ENCODE assay signal across 18 cellular contexts in genomic region chr1:200343874-200344273, GRCh38.
DNase-seq lines count a peak whose midpoint lies in the region; ATAC-seq and TF ChIP-seq lines count a peak whose summit lies in the region.
"Had no signal": no experiment of that assay in that cellular context is flagged by ENCODE, and none has a peak within 500 bp of the region (broad histone marks: within the 10 kb centered on the region; RNA-seq: fewer than 3 reads in every experiment).

No MANE protein-coding gene starts in this region.

- no peak for TF ChIP-seq RAD21 in IMR-90 (IDR thresholded peaks at IDR 0.05; ENCODE audit: low read length)

- H2AK9ac ChIP-seq in IMR-90 (replicated peaks; ENCODE audit: low read depth, low read length, poor library complexity) = no peak overlapping the region

- no peak overlapping the region for H2BK120ac ChIP-seq in IMR-90 (ENCODE audit: low read depth, low read length)

- H3K4me1 ChIP-seq in IMR-90 (ENCODE audit: control insufficient read depth, insufficient read depth, low read length) (peaks cover 8% of the 10 kb centered on the region), osteoblast (ENCODE audit: insufficient read depth, low read length) (peaks cover 17% of the 10 kb centered on the region)
- H3K4me1 ChIP-seq: HAP-1 had no signal

- intact Hi-C loops in activated naive CD4-positive, alpha-beta T cell treated with anti-CD3 and anti-CD28 coated beads for 36 hours (cut with micrococcal nuclease) = no loop called here
- intact Hi-C loops in IMR-90 (cut with micrococcal nuclease) = no loop called here
- intact Hi-C loops in activated CD8-positive, alpha-beta T cell treated with anti-CD3 and anti-CD28 coated beads for 36 hours (cut with micrococcal nuclease) = no loop called here

- H3K36me3 Mint-ChIP-seq in activated naive CD4-positive, alpha-beta T cell treated with anti-CD3 and anti-CD28 coated beads for 36 hours (ENCODE audit: low read depth) = no peaks in the 10 kb centered on the region
- no peaks in the 10 kb centered on the region for H3K36me3 Mint-ChIP-seq in activated CD8-positive, alpha-beta T cell treated with anti-CD3 and anti-CD28 coated beads for 36 hours (ENCODE audit: low read depth)
- H3K36me3 Mint-ChIP-seq: CD4-positive, alpha-beta memory T cell had no signal

- no peaks in the 10 kb centered on the region for H3K9me3 Mint-ChIP-seq in activated naive CD4-positive, alpha-beta T cell treated with anti-CD3 and anti-CD28 coated beads for 36 hours
- H3K9me3 Mint-ChIP-seq in activated CD8-positive, alpha-beta T cell treated with anti-CD3 and anti-CD28 coated beads for 36 hours = no peaks in the 10 kb centered on the region
- H3K9me3 Mint-ChIP-seq: CD4-positive, alpha-beta memory T cell had no signal

- peak overlapping the region; percentile 7 for H2BK5ac ChIP-seq in IMR-90 (ENCODE audit: low read depth, low read length, poor library complexity, severe bottlenecking)

- POLR2A ChIA-PET in IMR-90 (lab: Charles Lee; ENCODE audit: unreplicated experiment) = no interaction called here
- POLR2A ChIA-PET in activated CD8-positive, alpha-beta T cell treated with anti-CD3 and anti-CD28 coated beads for 36 hours (lab: Charles Lee) = no interaction called here

- no peaks in the 10 kb centered on the region for H3K79me2 ChIP-seq in osteoblast (ENCODE audit: insufficient read depth, low read length)

- no peaks in the 10 kb centered on the region for H3K36me3 ChIP-seq in IMR-90 (ENCODE audit: control insufficient read depth, insufficient read depth, low read length)
- no peaks in the 10 kb centered on the region for H3K36me3 ChIP-seq in osteoblast (ENCODE audit: insufficient read depth, low read length)
- H3K36me3 ChIP-seq: BLaER1, HAP-1 had no signal

- H2BK20ac ChIP-seq in IMR-90 (ENCODE audit: low read depth, low read length) = no peak overlapping the region

- H3K9me3 ChIP-seq in IMR-90 (ENCODE audit: control insufficient read depth, insufficient read depth, low read length) (no peaks in the 10 kb centered on the region), osteoblast (ENCODE audit: low read depth, low read length) (no peaks in the 10 kb centered on the region)
- H3K9me3 ChIP-seq: BLaER1, HAP-1 had no signal

- peak overlapping the region; percentile 31 for H4K91ac ChIP-seq in IMR-90 (ENCODE audit: insufficient read depth, low read depth, low read length)

- H3K4ac ChIP-seq in IMR-90 (ENCODE audit: low read depth, low read length) = no peak overlapping the region

- H4K5ac ChIP-seq in IMR-90 (ENCODE audit: low read depth, low read length) = no peak overlapping the region

- no peak overlapping the region for H3K14ac ChIP-seq in IMR-90 (replicated peaks; ENCODE audit: low read depth, low read length)

- CTCF ChIA-PET in activated naive CD4-positive, alpha-beta T cell treated with anti-CD3 and anti-CD28 coated beads for 36 hours (lab: Charles Lee) = interaction anchor here (1.0 kb wide), 2 partner anchors 36 to 43 kb away, joined by 3 to 4 read pairs; no protein-coding TSS in a partner anchor
- CTCF ChIA-PET in IMR-90 (lab: Yijun Ruan, JAX) = interaction anchor here (0.6 to 1.0 kb wide), 2 partner anchors 11 to 58 kb away, joined by 3 read pairs; no protein-coding TSS in a partner anchor
- CTCF ChIA-PET in activated CD8-positive, alpha-beta T cell treated with anti-CD3 and anti-CD28 coated beads for 36 hours (lab: Charles Lee) = interaction anchor here (0.9 to 1.0 kb wide), 2 partner anchors 54 to 169 kb away, joined by 3 read pairs; no protein-coding TSS in a partner anchor

- H2BK15ac ChIP-seq in IMR-90 (ENCODE audit: low read depth, low read length) = no peak overlapping the region

- H2AK5ac ChIP-seq in IMR-90 (ENCODE audit: low read depth, low read length) = 0 out of 2 replicates have a peak overlapping the region, but pooled peaks have one; percentile 11

- H3K4me3 Mint-ChIP-seq in activated naive CD4-positive, alpha-beta T cell treated with anti-CD3 and anti-CD28 coated beads for 36 hours = no peak overlapping the region
- H3K4me3 Mint-ChIP-seq in activated CD8-positive, alpha-beta T cell treated with anti-CD3 and anti-CD28 coated beads for 36 hours = no peak overlapping the region
- H3K4me3 Mint-ChIP-seq: CD4-positive, alpha-beta memory T cell had no signal

- H2AFZ ChIP-seq in IMR-90 (replicated peaks; ENCODE audit: low read length, poor library complexity) (no peak overlapping the region), osteoblast (ENCODE audit: low read length) (no peak overlapping the region)

- no peaks in the 10 kb centered on the region for H4K20me1 ChIP-seq in IMR-90 (ENCODE audit: insufficient read depth, low read length)
- no peaks in the 10 kb centered on the region for H4K20me1 ChIP-seq in osteoblast (ENCODE audit: insufficient read depth, low read length)
- H4K20me1 ChIP-seq: BLaER1 had no signal

- no peak overlapping the region for H3K9ac ChIP-seq in IMR-90 (ENCODE audit: low read depth, low read length)
- H3K9ac ChIP-seq: BLaER1 had no signal

- H3K4me1 Mint-ChIP-seq in activated naive CD4-positive, alpha-beta T cell treated with anti-CD3 and anti-CD28 coated beads for 36 hours (ENCODE audit: low read depth) = no peaks in the 10 kb centered on the region
- H3K4me1 Mint-ChIP-seq in activated CD8-positive, alpha-beta T cell treated with anti-CD3 and anti-CD28 coated beads for 36 hours (ENCODE audit: low read depth) = no peaks in the 10 kb centered on the region

- peaks cover 3% of the 10 kb centered on the region; the same call in 1 of the 2 replicates for H3K9me1 ChIP-seq in IMR-90 (ENCODE audit: insufficient read depth, low read length)

- no peak overlapping the region for H3K4me2 ChIP-seq in IMR-90 (ENCODE audit: low read depth, low read length)
- no peak overlapping the region for H3K4me2 ChIP-seq in osteoblast (ENCODE audit: insufficient read depth, low read length)
- H3K4me2 ChIP-seq: BLaER1 had no signal

- in situ Hi-C loops in IMR-90 (cut with MboI; ENCODE audit: low sequenced_read_pairs) = no loop called here

- no peaks in the 10 kb centered on the region for H3K27me3 ChIP-seq in IMR-90 (ENCODE audit: control insufficient read depth, insufficient read depth, low read length)
- H3K27me3 ChIP-seq in osteoblast (ENCODE audit: insufficient read depth, low read length) = no peaks in the 10 kb centered on the region
- H3K27me3 ChIP-seq: BLaER1 had no signal

- no CpG with 5 or more reads among the region's 2 CpGs for WGBS in IMR-90 (ENCODE audit: extremely low coverage in 2 of 2, insufficient read length in 1 of 2), 2 experiments

- no peak for TF ChIP-seq POLR2A in IMR-90 (IDR thresholded peaks at IDR 0.05; ENCODE audit: low read depth, low read length)

- H4K8ac ChIP-seq in IMR-90 (ENCODE audit: low read depth in 2 of 2, low read length in 2 of 2) = no peak overlapping the region

- H3K4me3 ChIP-seq in IMR-90 (ENCODE audit: insufficient read depth, low read depth, low read length) = no peak overlapping the region
- H3K4me3 ChIP-seq in osteoblast (ENCODE audit: insufficient read depth, low read length) = no peak overlapping the region
- H3K4me3 ChIP-seq: BLaER1, HAP-1 had no signal

- peak; percentile 7 for DNase-seq in activated naive CD4-positive, alpha-beta T cell treated with anti-CD3 and anti-CD28 coated beads for 36 hours
- DNase-seq in activated naive CD4-positive, alpha-beta T cell treated with anti-CD3 and anti-CD28 coated beads, Interleukin-2, amount 50 U/mL, for 16 hours = no peak
- DNase-seq in IMR-90 = no peak
- DNase-seq in activated CD8-positive, alpha-beta T cell treated with anti-CD3 and anti-CD28 coated beads for 36 hours = peak; percentile 17
- DNase-seq in osteoblast (ENCODE audit: insufficient read length, low spot score, missing footprints) = no peak
- DNase-seq in HCEC 1CT = no peak
- DNase-seq: CD4-positive, alpha-beta memory T cell; DMS153; GDM1; MV-4-11; NCI-H1694 treated with DMSO at 0.1 percent for 48 hours; NCI-H2107; NCI-H510A; NCI-H748 treated with DMSO at 0.1 percent for 48 hours; Right ventricle myocardium superior had no signal

- H3K27ac Mint-ChIP-seq in activated naive CD4-positive, alpha-beta T cell treated with anti-CD3 and anti-CD28 coated beads for 36 hours = no peak overlapping the region
- no peak overlapping the region for H3K27ac Mint-ChIP-seq in activated CD8-positive, alpha-beta T cell treated with anti-CD3 and anti-CD28 coated beads for 36 hours

- no peak for TF ChIP-seq CTCF in IMR-90 (conservative IDR thresholded peaks at IDR 0.05; ENCODE audit: low read depth, low read length)
- no peak for TF ChIP-seq CTCF in activated CD8-positive, alpha-beta T cell treated with anti-CD3 and anti-CD28 coated beads for 36 hours (IDR thresholded peaks at IDR 0.05)
- no peak for TF ChIP-seq CTCF in osteoblast (IDR thresholded peaks at IDR 0.05; ENCODE audit: extremely low read depth, low read depth, low read length)

- ATAC-seq in IMR-90 (ENCODE audit: low read depth) = no peak
- no peak for ATAC-seq in activated CD8-positive, alpha-beta T cell treated with anti-CD3 and anti-CD28 coated beads for 36 hours
- ATAC-seq in HG02981 (IDR thresholded peaks at IDR 0.05; ENCODE audit: unreplicated experiment) = no peak

- H3K56ac ChIP-seq in IMR-90 (ENCODE audit: extremely low read depth, insufficient read depth, low read length) = no peak overlapping the region

- H3K18ac ChIP-seq in IMR-90 (ENCODE audit: low read depth, low read length) = no peak overlapping the region

- BruUV-seq in IMR-90 (replicated peaks; lab: Mats Ljungman, UMichigan) = no TSS peak

- no peaks in the 10 kb centered on the region for H3K27me3 Mint-ChIP-seq in activated naive CD4-positive, alpha-beta T cell treated with anti-CD3 and anti-CD28 coated beads for 36 hours (ENCODE audit: low read depth)
- H3K27me3 Mint-ChIP-seq in activated CD8-positive, alpha-beta T cell treated with anti-CD3 and anti-CD28 coated beads for 36 hours = no peaks in the 10 kb centered on the region

- dilution Hi-C loops in IMR-90 (cut with HindIII; ENCODE audit: low sequenced_read_pairs, unreplicated experiment) = no loop called here

- no peak overlapping the region for H3K23ac ChIP-seq in IMR-90 (ENCODE audit: low read depth, low read length)

- H3K27ac ChIP-seq in IMR-90 (ENCODE audit: insufficient read depth, low read length) = no peak overlapping the region
- H3K27ac ChIP-seq in osteoblast (ENCODE audit: low read depth, low read length) = peak overlapping the region; percentile 79
- H3K27ac ChIP-seq: BLaER1 had no signal

- no peaks in the 10 kb centered on the region for H3K79me1 ChIP-seq in IMR-90 (ENCODE audit: low read depth in 1 of 2, low read length in 2 of 2)

TF ChIP-seq in IMR-90, 13 proteins besides CTCF, POLR2A, EP300 and RAD21 (continues in another document):
- no peak for TF ChIP-seq FOS (IDR thresholded peaks at IDR 0.05; ENCODE audit: low read depth, low read length)
- TF ChIP-seq RCOR1 (IDR thresholded peaks at IDR 0.05; ENCODE audit: insufficient replicate concordance, low read length) = no peak
- TF ChIP-seq BHLHE40 (IDR thresholded peaks at IDR 0.05; ENCODE audit: low read depth, low read length) = no peak
- no peak for TF ChIP-seq RFX5 (IDR thresholded peaks at IDR 0.05; ENCODE audit: low read depth, low read length)
- no peak for TF ChIP-seq MXI1 (IDR thresholded peaks at IDR 0.05; ENCODE audit: borderline replicate concordance, low read depth, low read length)
- TF ChIP-seq CHD1 (IDR thresholded peaks at IDR 0.05; ENCODE audit: low read depth, low read length) = no peak
- no peak for TF ChIP-seq CEBPB (IDR thresholded peaks at IDR 0.05; ENCODE audit: low read depth, low read length)

Comparison
In these comparisons a context has a peak if more than half of its experiments do, and no peak if none do; other contexts are left out.
1. DNase-seq: peak in activated naive CD4-positive, alpha-beta T cell treated with anti-CD3 and anti-CD28 coated beads for 36 hours (single experiment) and activated CD8-positive, alpha-beta T cell treated with anti-CD3 and anti-CD28 coated beads for 36 hours (single experiment); none in activated naive CD4-positive, alpha-beta T cell treated with anti-CD3 and anti-CD28 coated beads, Interleukin-2, amount 50 U/mL, for 16 hours (single experiment), IMR-90 (single experiment), osteoblast (single experiment) and HCEC 1CT (single experiment).